Comparison of ENCODE assay signal across 16 cellular contexts in genomic region chr10:17747883-17748550, GRCh38. TPM values are rescaled to one million over a fixed set of nuclear protein-coding genes. Genes with fewer than 3 reads are reported as not detected.
A peak's percentile ranks its signal among the peaks of the same experiment; 100 is the strongest.
DNase-seq lines count a peak whose midpoint lies in the region; ATAC-seq and TF ChIP-seq lines count a peak whose summit lies in the region.
"Had no signal": no experiment of that assay in that cellular context is flagged by ENCODE, and none has a peak within 500 bp of the region (broad histone marks: within the 10 kb centered on the region; RNA-seq: fewer than 3 reads in every experiment).

No MANE protein-coding gene starts in this region.

- H3K27ac Mint-ChIP-seq in activated T-helper 2 cell treated with anti-CD3 and anti-CD28 coated beads, Interferon-gamma antibody, Interleukin-2, Interleukin-4, amounts not matched to agents 10 μg/mL and 5 μg/mL and 100 μg/mL, durations not matched to agents 14 hours and 24 hours and 36 hours: no peak overlapping the region
- H3K27ac Mint-ChIP-seq: activated CD4-positive, alpha-beta T cell treated with anti-CD3 and anti-CD28 coated beads, Interleukin-2, amount 10 ng/mL, durations not matched to agents 24 days and 14 days; natural killer cell treated with Interleukin-12 subunit alpha and Interleukin-12 subunit beta and Interleukin-15 and Interleukin-18, amount 100 ng/mL, for 72 hours had no signal

- DNase-seq in left cardiac atrium: no peak
- no peak for DNase-seq in cardiac septum (ENCODE audit: low spot score)
- DNase-seq in cerebellar cortex (ENCODE audit: low spot score): peak; percentile 19
- peak; percentile 54 for DNase-seq in kidney tubule cell (ENCODE audit: low spot score)
- no peak for DNase-seq in activated T-helper 2 cell treated with anti-CD3 and anti-CD28 coated beads, Interferon-gamma antibody, Interleukin-2, Interleukin-4, amounts not matched to agents 10 μg/mL and 5 μg/mL and 100 μg/mL, durations not matched to agents 14 hours and 24 hours and 36 hours (ENCODE audit: low spot score)
- no peak for DNase-seq in 8988T
- no peak for DNase-seq in HEK293T (ENCODE audit: extremely low spot score)
- DNase-seq: activated CD4-positive, alpha-beta T cell treated with anti-CD3 and anti-CD28 coated beads, Interleukin-2, amount 10 ng/mL, durations not matched to agents 24 days and 14 days; activated CD8-positive, alpha-beta memory T cell treated with anti-CD3 and anti-CD28 coated beads, Interleukin-2, amount 50 U/mL, for 48 hours; activated naive CD4-positive, alpha-beta T cell treated with anti-CD3 and anti-CD28 coated beads, Interleukin-2, amount 50 U/mL, for 16 hours; effector CD8-positive, alpha-beta T cell; gastrocnemius medialis; GOT3; NCI-H146 had no signal

- no peak overlapping the region for H3K4me3 Mint-ChIP-seq in activated T-helper 2 cell treated with anti-CD3 and anti-CD28 coated beads, Interferon-gamma antibody, Interleukin-2, Interleukin-4, amounts not matched to agents 10 μg/mL and 5 μg/mL and 100 μg/mL, durations not matched to agents 14 hours and 24 hours and 36 hours (ENCODE audit: low read depth)
- H3K4me3 Mint-ChIP-seq: activated CD4-positive, alpha-beta T cell treated with anti-CD3 and anti-CD28 coated beads, Interleukin-2, amount 10 ng/mL, durations not matched to agents 24 days and 14 days; natural killer cell treated with Interleukin-12 subunit alpha and Interleukin-12 subunit beta and Interleukin-15 and Interleukin-18, amount 100 ng/mL, for 72 hours had no signal

- H3K36me3 Mint-ChIP-seq in activated T-helper 2 cell treated with anti-CD3 and anti-CD28 coated beads, Interferon-gamma antibody, Interleukin-2, Interleukin-4, amounts not matched to agents 10 μg/mL and 5 μg/mL and 100 μg/mL, durations not matched to agents 14 hours and 24 hours and 36 hours (ENCODE audit: low read depth): no peaks in the 10 kb centered on the region
- H3K36me3 Mint-ChIP-seq: natural killer cell treated with Interleukin-12 subunit alpha and Interleukin-12 subunit beta and Interleukin-15 and Interleukin-18, amount 100 ng/mL, for 72 hours had no signal

- no peaks in the 10 kb centered on the region for H3K27me3 Mint-ChIP-seq in activated T-helper 2 cell treated with anti-CD3 and anti-CD28 coated beads, Interferon-gamma antibody, Interleukin-2, Interleukin-4, amounts not matched to agents 10 μg/mL and 5 μg/mL and 100 μg/mL, durations not matched to agents 14 hours and 24 hours and 36 hours (ENCODE audit: low read depth)
- H3K27me3 Mint-ChIP-seq: activated CD4-positive, alpha-beta T cell treated with anti-CD3 and anti-CD28 coated beads, Interleukin-2, amount 10 ng/mL, durations not matched to agents 24 days and 14 days; natural killer cell treated with Interleukin-12 subunit alpha and Interleukin-12 subunit beta and Interleukin-15 and Interleukin-18, amount 100 ng/mL, for 72 hours had no signal

- peaks cover 11% of the 10 kb centered on the region for H3K4me1 Mint-ChIP-seq in activated T-helper 2 cell treated with anti-CD3 and anti-CD28 coated beads, Interferon-gamma antibody, Interleukin-2, Interleukin-4, amounts not matched to agents 10 μg/mL and 5 μg/mL and 100 μg/mL, durations not matched to agents 14 hours and 24 hours and 36 hours (ENCODE audit: low read depth)

- CTCF ChIA-PET in HEK293T (lab: Yijun Ruan, JAX): no interaction called here

- ATAC-seq in left cardiac atrium (peak; percentile 25 to 69), HG02870 (IDR thresholded peaks at IDR 0.05; ENCODE audit: unreplicated experiment) (no peak)
- ATAC-seq: gastrocnemius medialis had no signal

- H3K9me3 Mint-ChIP-seq in activated T-helper 2 cell treated with anti-CD3 and anti-CD28 coated beads, Interferon-gamma antibody, Interleukin-2, Interleukin-4, amounts not matched to agents 10 μg/mL and 5 μg/mL and 100 μg/mL, durations not matched to agents 14 hours and 24 hours and 36 hours: no peaks in the 10 kb centered on the region
- H3K9me3 Mint-ChIP-seq: activated CD4-positive, alpha-beta T cell treated with anti-CD3 and anti-CD28 coated beads, Interleukin-2, amount 10 ng/mL, durations not matched to agents 24 days and 14 days; natural killer cell treated with Interleukin-12 subunit alpha and Interleukin-12 subunit beta and Interleukin-15 and Interleukin-18, amount 100 ng/mL, for 72 hours had no signal

- POLR2A ChIA-PET in HEK293T (lab: Yijun Ruan, JAX): no interaction called here

- intact Hi-C loops in left cardiac atrium (cut with DNase I) (loop anchor here in 1 of 2 donors (10.0 kb wide), 1 partner anchor 467 kb away; no protein-coding TSS in a partner anchor), cardiac septum (cut with DNase I) (no loop called here)
- intact Hi-C loops in activated T-helper 2 cell treated with anti-CD3 and anti-CD28 coated beads, Interferon-gamma antibody, Interleukin-2, Interleukin-4, amounts not matched to agents 10 μg/mL and 5 μg/mL and 100 μg/mL, durations not matched to agents 14 hours and 24 hours and 36 hours (cut with micrococcal nuclease): no loop called here

TF ChIP-seq in HEK293T, 16 proteins besides CTCF, POLR2A, EP300 and RAD21:
- TF ChIP-seq BHLHE40 (IDR thresholded peaks at IDR 0.05; ENCODE audit: borderline replicate concordance) (no peak), FOXA1 (IDR thresholded peaks at IDR 0.05) (no peak), FOXK2 (IDR thresholded peaks at IDR 0.05) (no peak), ARNT (IDR thresholded peaks at IDR 0.05) (no peak), L3MBTL2 (conservative IDR thresholded peaks at IDR 0.05) (no peak), ZNF384 (IDR thresholded peaks at IDR 0.05) (no peak), ELF4 (IDR thresholded peaks at IDR 0.05) (no peak), SP1 (IDR thresholded peaks at IDR 0.05) (no peak), HDGF (IDR thresholded peaks at IDR 0.05; ENCODE audit: borderline replicate concordance) (no peak), CTBP1 (IDR thresholded peaks at IDR 0.05; ENCODE audit: borderline replicate concordance) (no peak)

RNA-seq across cellular contexts. Expression of gene TMEM236, which starts 4.0 kb away (rescaled TPM):
- total RNA-seq in left cardiac atrium: under 1 TPM; 0.71 to 0.94 TPM
- 0.54 TPM for total RNA-seq in cardiac septum
- total RNA-seq in activated T-helper 2 cell treated with anti-CD3 and anti-CD28 coated beads, Interferon-gamma antibody, Interleukin-2, Interleukin-4, amounts not matched to agents 10 μg/mL and 5 μg/mL and 100 μg/mL, durations not matched to agents 14 hours and 24 hours and 36 hours: 0.07 TPM in 1 of 2 replicates, not detected in the other

Comparison
In these comparisons a context has a peak if more than half of its experiments do, and no peak if none do; other contexts are left out.
1. DNase-seq: peak in cerebellar cortex (single experiment) and kidney tubule cell (single experiment); none in left cardiac atrium (single experiment), cardiac septum (single experiment), activated T-helper 2 cell treated with anti-CD3 and anti-CD28 coated beads, Interferon-gamma antibody, Interleukin-2, Interleukin-4, amounts not matched to agents 10 μg/mL and 5 μg/mL and 100 μg/mL, durations not matched to agents 14 hours and 24 hours and 36 hours (single experiment), 8988T (single experiment) and HEK293T (single experiment).